ENCODE assay signal across 9 cellular contexts in the genomic region with DNA sequence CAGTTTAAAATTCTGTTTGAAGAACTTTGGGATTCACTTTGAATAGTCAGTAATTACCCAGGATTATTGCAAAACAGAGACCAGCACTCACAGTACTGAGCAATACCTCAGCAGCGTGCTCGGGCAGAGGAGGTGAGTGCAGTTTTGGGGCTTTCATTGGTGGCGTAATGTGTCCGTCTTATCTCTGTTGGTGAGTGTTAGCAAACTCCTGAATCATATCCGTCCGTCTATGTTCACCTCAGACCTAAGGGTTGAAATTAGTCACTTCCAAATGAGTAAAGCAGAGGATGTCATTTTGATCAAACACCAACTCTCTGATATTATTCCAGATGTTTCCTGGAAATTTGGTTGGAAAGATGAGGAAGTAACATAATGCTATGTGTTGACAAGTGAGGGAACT.
DNase-seq lines count a peak whose midpoint lies in the region; ATAC-seq, FAIRE-seq and TF ChIP-seq lines count a peak whose summit lies in the region.
"Had no signal": no experiment of that assay in that cellular context is flagged by ENCODE, and none has a peak within 500 bp of the region (broad histone marks: within the 10 kb centered on the region; RNA-seq: fewer than 3 reads in every experiment).

No MANE protein-coding gene starts in this region.

- no TSS peak for BruUV-seq in endothelial cell of umbilical vein (replicated peaks; lab: Mats Ljungman, UMichigan)

- WGBS in right cardiac atrium: 57% methylated on average over 6 of the region's 6 CpGs

- peaks cover 54% of the 10 kb centered on the region for H3K4me1 ChIP-seq in endothelial cell of umbilical vein (ENCODE audit: control insufficient read depth, extremely low read depth, insufficient read depth, low read length)
- H3K4me1 ChIP-seq in right cardiac atrium (ENCODE audit: control insufficient read depth, insufficient read depth, low read length): peaks cover 12% of the 10 kb centered on the region

- no peak for TF ChIP-seq CTCF in NB4 (IDR thresholded peaks at IDR 0.05; ENCODE audit: low read depth, low read length)
- no peak for TF ChIP-seq CTCF in endothelial cell of umbilical vein (IDR thresholded peaks at IDR 0.05; ENCODE audit: extremely low read depth in 1 of 2, insufficient read depth in 1 of 2, low read depth in 1 of 2, low read length in 2 of 2)

- peak; percentile 97 for FAIRE-seq in endothelial cell of umbilical vein (lab: Jason Lieb, UNC)

- H3K9me1 ChIP-seq in endothelial cell of umbilical vein (replicated peaks; ENCODE audit: control insufficient read depth, extremely low read depth, insufficient read depth, low read length): no peaks in the 10 kb centered on the region

- dilution Hi-C loops in endothelial cell of umbilical vein (cut with MboI; ENCODE audit: extremely low pct_ligation_motif_present, low sequenced_read_pairs): no loop called here

- H3K9ac ChIP-seq in endothelial cell of umbilical vein (replicated peaks; ENCODE audit: extremely low read depth, insufficient read depth, low read length): peak overlapping the region; percentile 35

- ATAC-seq in right cardiac atrium (no peak), HG03159 (IDR thresholded peaks at IDR 0.05; ENCODE audit: unreplicated experiment) (no peak)

- H3K27ac ChIP-seq in endothelial cell of umbilical vein (ENCODE audit: insufficient read depth, low read depth, low read length) (peak overlapping the region; percentile 97), right cardiac atrium (ENCODE audit: low read length) (no peak overlapping the region)

- H3K27me3 ChIP-seq in endothelial cell of umbilical vein (ENCODE audit: control insufficient read depth in 2 of 2, insufficient read depth in 2 of 2, low read length in 2 of 2): no peaks in the 10 kb centered on the region
- no peaks in the 10 kb centered on the region for H3K27me3 ChIP-seq in right cardiac atrium (ENCODE audit: control insufficient read depth, insufficient read depth)

- H4K20me1 ChIP-seq in endothelial cell of umbilical vein (replicated peaks; ENCODE audit: control insufficient read depth, extremely low read depth, insufficient read depth, low read length): no peaks in the 10 kb centered on the region

- peak; percentile 84 for DNase-seq in NB4 (ENCODE audit: low read depth)
- peak; percentile 69 to 79 for DNase-seq in activated CD4-positive, alpha-beta T cell treated with anti-CD3 and anti-CD28 coated beads, Interleukin-2, amount 50 U/mL, for 48 hours
- peak; percentile 98 for DNase-seq in endothelial cell of umbilical vein (ENCODE audit: low read depth, low spot score)
- peak in 2 of 3 donors; percentile 35 to 46 for DNase-seq in stimulated activated CD4-positive, alpha-beta T cell treated with anti-CD3 and anti-CD28 coated beads, TNF-alpha, amount 100 ng/mL, for 1 hour (ENCODE audit: low read depth in 3 of 3, low spot score in 1 of 3)
- DNase-seq in anterior cingulate cortex (lab: John Stamatoyannopoulos, UW): no peak
- no peak for DNase-seq in right cardiac atrium
- DNase-seq in dedifferentiated amniotic fluid mesenchymal stem cell (ENCODE audit: extremely low spot score): no peak
- DNase-seq: T1000 had no signal

- H3K4me3 ChIP-seq in NB4 (ENCODE audit: low read depth, low read length): no peak overlapping the region
- no peak overlapping the region for H3K4me3 ChIP-seq in endothelial cell of umbilical vein (replicated peaks in 1 of 3; ENCODE audit: insufficient read depth in 1 of 3, low read depth in 1 of 3, low read length in 3 of 3)
- H3K4me3 ChIP-seq in right cardiac atrium (ENCODE audit: low read length): no peak overlapping the region

- peak overlapping the region; percentile 75 for H3K4me2 ChIP-seq in endothelial cell of umbilical vein (ENCODE audit: insufficient read depth, low read length)

- TF ChIP-seq POLR2A in NB4 (IDR thresholded peaks at IDR 0.05; ENCODE audit: extremely low read depth, insufficient read length): no peak
- peak; percentile 93 for TF ChIP-seq POLR2A in endothelial cell of umbilical vein (IDR thresholded peaks at IDR 0.05; ENCODE audit: low read depth, low read length)

- H3K36me3 ChIP-seq in endothelial cell of umbilical vein (ENCODE audit: control insufficient read depth in 2 of 2, extremely low read depth in 1 of 2, insufficient read depth in 2 of 2, low read length in 2 of 2): no peaks in the 10 kb centered on the region

- H2AFZ ChIP-seq in endothelial cell of umbilical vein (ENCODE audit: low read depth, low read length): no peak overlapping the region

- CTCF ChIA-PET in endothelial cell of umbilical vein (lab: Charles Lee): interaction anchor here (0.6 kb wide), 1 partner anchor 41 kb away, joined by 3 read pairs; no protein-coding TSS in a partner anchor

- intact Hi-C loops in endothelial cell of umbilical vein (cut with micrococcal nuclease) (loop anchor here (1.0 kb wide), 1 partner anchor 36 kb away; no protein-coding TSS in a partner anchor), right cardiac atrium (cut with DNase I) (loop anchor here in 1 of 4 donors (5.0 to 10.0 kb wide), 2 partner anchors 45 to 123 kb away; a partner anchor contains a TSS)

- H3K9me3 ChIP-seq in endothelial cell of umbilical vein (replicated peaks; ENCODE audit: control insufficient read depth, insufficient read depth, low read length) (no peaks in the 10 kb centered on the region), right cardiac atrium (ENCODE audit: control insufficient read depth, low read length) (no peaks in the 10 kb centered on the region)

- peaks cover 1% of the 10 kb centered on the region for H3K79me2 ChIP-seq in endothelial cell of umbilical vein (ENCODE audit: control insufficient read depth, insufficient read depth, low read length)

- POLR2A ChIA-PET in endothelial cell of umbilical vein (lab: Charles Lee): no interaction called here

TF ChIP-seq in endothelial cell of umbilical vein, 7 proteins besides CTCF, POLR2A, EP300 and RAD21:
- peak; percentile 100 for TF ChIP-seq JUN (IDR thresholded peaks at IDR 0.05; ENCODE audit: borderline replicate concordance, insufficient read depth, insufficient read length, low read depth)
- peak; percentile 93 for TF ChIP-seq GATA2 (IDR thresholded peaks at IDR 0.05; ENCODE audit: insufficient read depth, insufficient read length, low read depth, low read length)
- TF ChIP-seq, protein P1, sequence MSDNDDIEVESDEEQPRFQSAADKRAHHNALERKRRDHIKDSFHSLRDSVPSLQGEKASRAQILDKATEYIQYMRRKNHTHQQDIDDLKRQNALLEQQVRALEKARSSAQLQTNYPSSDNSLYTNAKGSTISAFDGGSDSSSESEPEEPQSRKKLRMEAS (IDR thresholded peaks at IDR 0.05; ENCODE audit: insufficient read depth, insufficient read length): no peak
- peak; percentile 91 for TF ChIP-seq FOS (IDR thresholded peaks at IDR 0.05; ENCODE audit: borderline replicate concordance, insufficient read depth, low read length)
- peak; percentile 34 for TF ChIP-seq MYC (IDR thresholded peaks at IDR 0.05; ENCODE audit: low read depth, low read length)
- peak; percentile 95 for TF ChIP-seq POLR2AphosphoS5 (IDR thresholded peaks at IDR 0.05; ENCODE audit: insufficient read depth, low read depth, low read length)
- TF ChIP-seq EZH2 (IDR thresholded peaks at IDR 0.05; ENCODE audit: borderline replicate concordance, low read depth, low read length, severe bottlenecking): no peak

Comparison
In these comparisons a context has a peak if more than half of its experiments do, and no peak if none do; other contexts are left out.
1. DNase-seq: peak in NB4 (single experiment), activated CD4-positive, alpha-beta T cell treated with anti-CD3 and anti-CD28 coated beads, Interleukin-2, amount 50 U/mL, for 48 hours (2 of 2), endothelial cell of umbilical vein (single experiment) and stimulated activated CD4-positive, alpha-beta T cell treated with anti-CD3 and anti-CD28 coated beads, TNF-alpha, amount 100 ng/mL, for 1 hour (2 of 3); none in anterior cingulate cortex (0 of 58), right cardiac atrium (0 of 3) and dedifferentiated amniotic fluid mesenchymal stem cell (single experiment).